1 cellular context compared by ENCODE assay signal in genomic region chr2:73281244-73281643, GRCh38.
TF ChIP-seq lines count a peak whose summit lies in the region.

No MANE protein-coding gene starts in this region.

TF ChIP-seq in GM12878, 131 proteins besides CTCF, POLR2A, EP300 and RAD21:
- TF ChIP-seq ZNF384 (IDR thresholded peaks at IDR 0.05; ENCODE audit: borderline replicate concordance, low read depth, low read length), result no peak
- TF ChIP-seq EGR1 (IDR thresholded peaks at IDR 0.05; ENCODE audit: borderline replicate concordance in 1 of 2, low read depth in 2 of 2, low read length in 2 of 2), result no peak
- TF ChIP-seq ZBTB40 (IDR thresholded peaks at IDR 0.05; ENCODE audit: borderline replicate concordance), result no peak
- TF ChIP-seq GATAD2B (conservative IDR thresholded peaks at IDR 0.05; ENCODE audit: low read depth), result no peak
- TF ChIP-seq ZNF592 (IDR thresholded peaks at IDR 0.05), result no peak
- no peak for TF ChIP-seq IRF4 (IDR thresholded peaks at IDR 0.05; ENCODE audit: low read depth, low read length)
- TF ChIP-seq EZH2 (IDR thresholded peaks at IDR 0.05; ENCODE audit: borderline replicate concordance, control insufficient read depth, low read depth, low read length), result no peak
- no peak for TF ChIP-seq ZZZ3 (IDR thresholded peaks at IDR 0.05; ENCODE audit: control insufficient read depth, insufficient read length, low read depth)
- TF ChIP-seq CUX1 (IDR thresholded peaks at IDR 0.05; ENCODE audit: insufficient replicate concordance, low read depth, low read length), result no peak
- no peak for TF ChIP-seq POLR2AphosphoS5 (IDR thresholded peaks at IDR 0.05; ENCODE audit: low read length)
- TF ChIP-seq ETV6 (conservative IDR thresholded peaks at IDR 0.05 in 1 of 2, IDR thresholded peaks at IDR 0.05 in 1 of 2; ENCODE audit: borderline replicate concordance in 1 of 2, low read depth in 1 of 2), result no peak
- no peak for TF ChIP-seq POU2F2 (IDR thresholded peaks at IDR 0.05; ENCODE audit: borderline replicate concordance, low read depth, low read length)
- no peak for TF ChIP-seq ATF2 (IDR thresholded peaks at IDR 0.05; ENCODE audit: low read length)
